Comparison of ENCODE assay signal across 14 cellular contexts in genomic region chr12:100391856-100392255, GRCh38. TPM values are rescaled to one million over a fixed set of nuclear protein-coding genes. Genes with fewer than 3 reads are reported as not detected.
A peak's percentile ranks its signal among the peaks of the same experiment; 100 is the strongest.
DNase-seq lines count a peak whose midpoint lies in the region; ATAC-seq, FAIRE-seq and TF ChIP-seq lines count a peak whose summit lies in the region.
"Had no signal": no experiment of that assay in that cellular context is flagged by ENCODE, and none has a peak within 500 bp of the region (broad histone marks: within the 10 kb centered on the region; RNA-seq: fewer than 3 reads in every experiment).

No MANE protein-coding gene starts in this region.

- H3K36me3 ChIP-seq in bronchial epithelial cell (ENCODE audit: control insufficient read depth, insufficient read depth, low read length) (no peaks in the 10 kb centered on the region), lower lobe of right lung (no peaks in the 10 kb centered on the region), smooth muscle cell (ENCODE audit: low read depth) (no peaks in the 10 kb centered on the region)

- no peak overlapping the region for H3K4me3 Mint-ChIP-seq in HFFc6
- H3K4me3 Mint-ChIP-seq: activated CD4-positive, alpha-beta T cell treated with anti-CD3 and anti-CD28 coated beads, Interleukin-2, amount 10 ng/mL, durations not matched to agents 7 days and 5 days; activated naive CD4-positive, alpha-beta T cell treated with anti-CD3 and anti-CD28 coated beads, Interleukin-2, amount 50 U/mL, for 24 hours; neural crest cell had no signal

- no peaks in the 10 kb centered on the region for H3K36me3 Mint-ChIP-seq in HFFc6 (ENCODE audit: low read depth)
- H3K36me3 Mint-ChIP-seq: activated naive CD4-positive, alpha-beta T cell treated with anti-CD3 and anti-CD28 coated beads, Interleukin-2, amount 50 U/mL, for 24 hours had no signal

- H3K4me3 ChIP-seq in bronchial epithelial cell (ENCODE audit: low read depth, low read length) (no peak overlapping the region), lower lobe of right lung (no peak overlapping the region), smooth muscle cell (no peak overlapping the region)

- H3K27me3 Mint-ChIP-seq in HFFc6 (ENCODE audit: insufficient read depth): peaks cover 2% of the 10 kb centered on the region; the same call in 1 of the 2 replicates

- no peak overlapping the region for H3K27ac Mint-ChIP-seq in HFFc6
- H3K27ac Mint-ChIP-seq: activated CD4-positive, alpha-beta T cell treated with anti-CD3 and anti-CD28 coated beads, Interleukin-2, amount 10 ng/mL, durations not matched to agents 7 days and 5 days; activated naive CD4-positive, alpha-beta T cell treated with anti-CD3 and anti-CD28 coated beads, Interleukin-2, amount 50 U/mL, for 24 hours had no signal

- no peaks in the 10 kb centered on the region for H3K27me3 ChIP-seq in bronchial epithelial cell (ENCODE audit: control insufficient read depth, insufficient read depth, low read length)
- no peaks in the 10 kb centered on the region for H3K27me3 ChIP-seq in lower lobe of right lung (ENCODE audit: low read depth)
- H3K27me3 ChIP-seq in smooth muscle cell (ENCODE audit: low read depth): no peaks in the 10 kb centered on the region

- ATAC-seq in lower lobe of right lung (no peak), HG02588 (IDR thresholded peaks at IDR 0.05; ENCODE audit: unreplicated experiment) (no peak)

- H3F3A ChIP-seq in smooth muscle cell (ENCODE audit: low read depth): no peaks in the 10 kb centered on the region

- no peak overlapping the region for H3K9ac ChIP-seq in smooth muscle cell (ENCODE audit: low read depth)

- H3K9me3 ChIP-seq in lower lobe of right lung (no peaks in the 10 kb centered on the region), smooth muscle cell (replicated peaks; ENCODE audit: low read depth) (no peaks in the 10 kb centered on the region)

- no peak overlapping the region for H3K27ac ChIP-seq in lower lobe of right lung
- H3K27ac ChIP-seq in smooth muscle cell (ENCODE audit: low read depth): no peak overlapping the region

- no peaks in the 10 kb centered on the region for H3K4me1 Mint-ChIP-seq in HFFc6 (ENCODE audit: low read depth)
- H3K4me1 Mint-ChIP-seq: activated CD4-positive, alpha-beta T cell treated with anti-CD3 and anti-CD28 coated beads, Interleukin-2, amount 10 ng/mL, durations not matched to agents 7 days and 5 days; activated naive CD4-positive, alpha-beta T cell treated with anti-CD3 and anti-CD28 coated beads, Interleukin-2, amount 50 U/mL, for 24 hours; neural crest cell had no signal

- intact Hi-C loops in lower lobe of right lung (cut with DNase I): no loop called here

- DNase-seq in COR-L47 (lab: John Stamatoyannopoulos, UW) (peak; percentile 1), HFFc6 (no peak), bronchial epithelial cell (ENCODE audit: low read depth) (no peak), lower lobe of right lung (no peak), smooth muscle cell (lab: John Stamatoyannopoulos, UW; ENCODE audit: unreplicated experiment) (no peak), HTR-8/SVneo (ENCODE audit: insufficient read length, low spot score) (no peak)
- DNase-seq in effector CD8-positive, alpha-beta T cell (lab: John Stamatoyannopoulos, UW): no peak
- DNase-seq: activated CD4-positive, alpha-beta T cell treated with anti-CD3 and anti-CD28 coated beads, Interleukin-2, amount 10 ng/mL, durations not matched to agents 7 days and 5 days; IMR-90; NCI-H2171 treated with DMSO at 0.1 percent for 48 hours; stimulated activated CD4-positive, alpha-beta T cell treated with anti-CD3 and anti-CD28 coated beads, Interleukin-2, amount 100 ng/mL, for 48 hours had no signal

- H3K4me1 ChIP-seq in lower lobe of right lung: no peaks in the 10 kb centered on the region
- no peaks in the 10 kb centered on the region for H3K4me1 ChIP-seq in smooth muscle cell (ENCODE audit: low read depth)

- FAIRE-seq in bronchial epithelial cell (lab: Jason Lieb, UNC) (no peak), HTR-8/SVneo (lab: Jason Lieb, UNC) (no peak)

- 95% methylated on average over 2 of the region's 2 CpGs for WGBS in smooth muscle cell (ENCODE audit: low lambda C conversion rate)

- H2AFZ ChIP-seq in smooth muscle cell (ENCODE audit: low read depth): no peak overlapping the region

- H3K9me3 Mint-ChIP-seq in HFFc6: no peaks in the 10 kb centered on the region
- H3K9me3 Mint-ChIP-seq: activated CD4-positive, alpha-beta T cell treated with anti-CD3 and anti-CD28 coated beads, Interleukin-2, amount 10 ng/mL, durations not matched to agents 7 days and 5 days; activated naive CD4-positive, alpha-beta T cell treated with anti-CD3 and anti-CD28 coated beads, Interleukin-2, amount 50 U/mL, for 24 hours; neural crest cell had no signal

- no peak overlapping the region for H3K4me2 ChIP-seq in smooth muscle cell

- no peaks in the 10 kb centered on the region for H4K20me1 ChIP-seq in smooth muscle cell (ENCODE audit: low read depth)

- H3K79me2 ChIP-seq in smooth muscle cell (ENCODE audit: low read depth): no peaks in the 10 kb centered on the region

- TF ChIP-seq CTCF in HFFc6 (IDR thresholded peaks at IDR 0.05) (peak; percentile 18; the same call in 1 of the 2 replicates), bronchial epithelial cell (IDR thresholded peaks at IDR 0.05; ENCODE audit: insufficient read depth, low read length, severe bottlenecking) (peak; percentile 1), lower lobe of right lung (IDR thresholded peaks at IDR 0.05) (peak; percentile 25), smooth muscle cell (IDR thresholded peaks at IDR 0.05; ENCODE audit: borderline replicate concordance, insufficient read depth, poor library complexity, severe bottlenecking) (no peak)

RNA-seq across cellular contexts. Expression of gene SLC17A8, which starts 35.0 kb away (rescaled TPM):
- total RNA-seq in HFFc6 (2021; fragmentation: NEBNext Ultra II Directional; extraction: Animal tissue kit (Norgen Biotek cat#: 25700)): not detected
- total RNA-seq in bronchial epithelial cell (not detected in 2 replicates), lower lobe of right lung (not detected), smooth muscle cell (not detected in 2 replicates)
- polyA plus RNA-seq in smooth muscle cell: not detected in 2 replicates
- total RNA-seq: activated CD4-positive, alpha-beta T cell treated with anti-CD3 and anti-CD28 coated beads, Interleukin-2, amount 10 ng/mL, durations not matched to agents 7 days and 5 days; IMR-90; neural crest cell had no signal
- polyA plus RNA-seq: IMR-90 had no signal
